In the genomic region with DNA sequence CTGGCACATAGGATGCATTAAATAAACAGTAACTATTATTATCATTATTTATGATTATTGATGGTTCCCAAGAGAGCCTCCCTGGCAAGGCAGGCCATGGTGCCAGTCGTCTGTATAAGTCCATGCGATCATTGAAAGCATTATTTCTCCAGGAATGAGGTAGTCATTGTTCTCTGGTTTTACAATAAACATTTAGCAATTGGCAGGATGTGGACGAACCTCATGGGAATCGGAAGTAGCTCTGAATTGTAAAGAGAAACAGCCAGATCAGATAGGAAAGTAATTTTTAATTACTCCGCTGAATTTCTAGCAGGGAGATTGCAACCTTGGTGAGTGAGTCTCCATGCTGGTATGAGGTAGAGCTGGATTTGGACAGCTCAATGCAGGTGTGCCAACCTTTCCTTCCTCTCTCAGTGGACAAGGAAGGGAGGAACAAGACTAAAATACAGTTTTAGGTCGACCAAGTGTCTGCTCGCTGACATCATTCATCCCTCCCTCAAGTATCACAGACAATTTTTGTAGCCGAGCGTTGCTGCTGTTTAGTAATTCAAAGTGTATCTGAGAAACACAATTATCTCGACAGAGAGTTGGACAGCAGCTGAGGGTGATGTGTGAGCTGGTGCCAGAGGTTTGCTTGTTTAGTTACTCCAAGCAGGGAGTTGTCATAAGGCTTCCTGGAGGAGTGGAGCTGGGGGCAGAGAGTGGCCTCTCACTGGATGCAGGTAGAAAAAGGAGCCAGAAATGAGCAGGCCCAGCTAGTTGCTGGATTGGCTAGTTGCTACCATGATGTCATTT, we compare ENCODE assay signal across 23 cellular contexts.
A peak's percentile ranks its signal among the peaks of the same experiment; 100 is the strongest.
DNase-seq lines count a peak whose midpoint lies in the region; ATAC-seq, FAIRE-seq and TF ChIP-seq lines count a peak whose summit lies in the region.
"Had no signal": no experiment of that assay in that cellular context is flagged by ENCODE, and none has a peak within 500 bp of the region (broad histone marks: within the 10 kb centered on the region; RNA-seq: fewer than 3 reads in every experiment).

No MANE protein-coding gene starts in this region.

- peak overlapping the region; percentile 85; the same call in 1 of the 2 replicates for H2AK5ac ChIP-seq in H1 (ENCODE audit: low read depth, low read length)

- H4K91ac ChIP-seq in H1 (replicated peaks; ENCODE audit: insufficient read length, low read length): no peak overlapping the region

- DNase-seq in A549 (ENCODE audit: low read depth in 1 of 2, low spot score in 1 of 2) (no peak), LNCaP clone FGC (ENCODE audit: low read depth) (peak; percentile 13), H1 (ENCODE audit: low read depth in 1 of 2, low spot score in 2 of 2) (no peak), left kidney (ENCODE audit: low read depth, low spot score) (peak; percentile 11), NCI-H1048 (lab: John Stamatoyannopoulos, UW) (no peak), omental fat pad (ENCODE audit: low spot score) (no peak), SKM-1 treated with dmso at 0.1 percent for 144 hours (lab: John Stamatoyannopoulos, UW; ENCODE audit: unreplicated experiment) (no peak)
- DNase-seq in activated CD4-positive, alpha-beta T cell treated with anti-CD3 and anti-CD28 coated beads for 4 hours: no peak
- DNase-seq: activated CD4-positive, alpha-beta T cell treated with anti-CD3 and anti-CD28 coated beads, Interleukin-2, amount 50 U/mL, for 1 hour; activated CD8-positive, alpha-beta memory T cell treated with anti-CD3 and anti-CD28 coated beads, Interleukin-2, amount 50 U/mL, for 48 hours; activated gamma-delta T cell; amygdala; DMS53; effector CD4-positive, alpha-beta T cell; NCI-H1930; NCI-H446 treated with DMSO at 0.1 percent for 48 hours; right cardiac atrium; SHP77 treated with DMSO at 0.1 percent for 48 hours; T-helper 1 cell had no signal

- no peak for TF ChIP-seq POLR2A in A549 (IDR thresholded peaks at IDR 0.05; ENCODE audit: low read length)
- no peak for TF ChIP-seq POLR2A in H1 (IDR thresholded peaks at IDR 0.05; ENCODE audit: control extremely low read depth in 1 of 2, low read depth in 2 of 2, low read length in 2 of 2)

- no peaks in the 10 kb centered on the region for H3K27me3 ChIP-seq in H1 (replicated peaks in 1 of 4; ENCODE audit: control insufficient read depth in 3 of 4, extremely low read depth in 1 of 4, insufficient read depth in 3 of 4, low read length in 3 of 4)
- H3K27me3 ChIP-seq: neutrophil, vagina had no signal

- FAIRE-seq in A549 (lab: Jason Lieb, UNC): no peak
- FAIRE-seq in H1 (lab: Jason Lieb, UNC): no peak
- FAIRE-seq: keratinocyte had no signal

- peaks cover 19% of the 10 kb centered on the region for H3K4me1 ChIP-seq in A549
- peaks cover 0 to 5% (median 4%) of the 10 kb centered on the region in 4 experiments; a peak in 4 of 7 replicates for H3K4me1 ChIP-seq in H1 (replicated peaks in 1 of 4; ENCODE audit: control insufficient read depth in 3 of 4, insufficient read depth in 4 of 4, low read length in 3 of 4)
- H3K4me1 ChIP-seq: vagina had no signal

- H3K9ac ChIP-seq in H1 (replicated peaks in 1 of 4; ENCODE audit: extremely low read depth in 1 of 4, low read depth in 3 of 4, low read length in 3 of 4): no peak overlapping the region

- no peaks in the 10 kb centered on the region for H4K20me1 ChIP-seq in H1 (replicated peaks in 1 of 2; ENCODE audit: control insufficient read depth in 1 of 2, insufficient read depth in 2 of 2, low read length in 2 of 2)

- 73% methylated on average over 10 of the region's 10 CpGs for WGBS in A549 (ENCODE audit: missing lambda C conversion rate)
- WGBS in H1 (ENCODE audit: extremely low coverage in 1 of 2, insufficient coverage in 1 of 2, insufficient read length in 1 of 2, insufficient replicate concordance in 2 of 2, low coverage in 1 of 2, low lambda C conversion rate in 2 of 2, missing lambda C conversion rate in 1 of 2), 2 experiments: 96% methylated on average over 10 of the region's 10 CpGs; no CpG with 5 or more reads in 1 of the 2 experiments

- H2BK12ac ChIP-seq in H1 (ENCODE audit: low read depth, low read length): peak overlapping the region; percentile 80; the same call in 1 of the 2 replicates

- TF ChIP-seq EP300 in A549 (IDR thresholded peaks at IDR 0.05) (no peak), H1 (IDR thresholded peaks at IDR 0.05; ENCODE audit: borderline replicate concordance in 1 of 2, low read depth in 2 of 2, low read length in 2 of 2) (no peak)

- H3K36me3 ChIP-seq in H1 (ENCODE audit: control insufficient read depth in 2 of 4, insufficient read depth in 4 of 4, low read length in 3 of 4): peaks cover 0 to 7% (median 2%) of the 10 kb centered on the region in 4 experiments; a peak in 2 of 8 replicates
- H3K36me3 ChIP-seq: neutrophil, vagina had no signal

- H3K27ac ChIP-seq in A549 (peak overlapping the region; percentile 53 to 63; a peak in 4 of 6 replicates), H1 (ENCODE audit: low read depth, low read length) (no peak overlapping the region)
- H3K27ac ChIP-seq: HL-60, neutrophil, vagina had no signal

- H2BK20ac ChIP-seq in H1 (ENCODE audit: low read length): 0 out of 2 replicates have a peak overlapping the region, but pooled peaks have one; percentile 61

- no peaks in the 10 kb centered on the region for H3K79me1 ChIP-seq in H1 (ENCODE audit: low read depth, low read length)

- peak; percentile 26 to 43; a peak in 1 of 6 replicates for ATAC-seq in A549
- no peak for ATAC-seq in omental fat pad (ENCODE audit: low FRiP score)

- no peak overlapping the region for H3K23ac ChIP-seq in H1 (ENCODE audit: insufficient read length)

- H2BK5ac ChIP-seq in H1 (ENCODE audit: low read depth, low read length): peak overlapping the region; percentile 66; the same call in 1 of the 2 replicates

- POLR2A ChIA-PET in A549 (lab: Yijun Ruan, JAX) (interaction anchor here (1.0 kb wide), 1 partner anchor 101 kb away, joined by 4 read pairs; no protein-coding TSS in a partner anchor), H1 (lab: Charles Lee; ENCODE audit: partially characterized antibody) (no interaction called here)

- TF ChIP-seq RAD21 in A549 (conservative IDR thresholded peaks at IDR 0.05 in 1 of 2, IDR thresholded peaks at IDR 0.05 in 1 of 2): no peak
- TF ChIP-seq RAD21 in H1 (IDR thresholded peaks at IDR 0.05 in 1 of 2, conservative IDR thresholded peaks at IDR 0.05 in 1 of 2; ENCODE audit: low read depth in 2 of 2, low read length in 2 of 2): no peak

- H4K5ac ChIP-seq in H1 (ENCODE audit: insufficient read length, low read depth, low read length): no peak overlapping the region

- H3K4me2 ChIP-seq in A549 (no peak overlapping the region), H1 (ENCODE audit: insufficient read depth in 1 of 2, low read depth in 2 of 2, low read length in 2 of 2) (no peak overlapping the region)

- H2AFZ ChIP-seq in H1 (ENCODE audit: low read length): no peak overlapping the region

- H4K8ac ChIP-seq in H1 (ENCODE audit: extremely low read depth, insufficient read depth, low read length): no peak overlapping the region

- H3K18ac ChIP-seq in H1 (ENCODE audit: extremely low read depth, low read length): no peak overlapping the region

- no peak overlapping the region for H3K4me3 ChIP-seq in A549
- no peak overlapping the region for H3K4me3 ChIP-seq in LNCaP clone FGC (ENCODE audit: low read depth, low read length)
- no peak overlapping the region for H3K4me3 ChIP-seq in H1 (ENCODE audit: extremely low read depth in 1 of 4, insufficient read depth in 2 of 4, low read depth in 3 of 4, low read length in 4 of 4)
- H3K4me3 ChIP-seq: vagina had no signal

- TF ChIP-seq CTCF in A549 (IDR thresholded peaks at IDR 0.05) (no peak), LNCaP clone FGC (IDR thresholded peaks at IDR 0.05; ENCODE audit: control insufficient read depth, extremely low read depth, insufficient read depth) (no peak), H1 (IDR thresholded peaks at IDR 0.05; ENCODE audit: control extremely low read depth in 1 of 3, insufficient read depth in 1 of 3, low read depth in 1 of 3, low read length in 3 of 3) (no peak), omental fat pad (IDR thresholded peaks at IDR 0.05) (no peak)

- no peak overlapping the region for H3K4ac ChIP-seq in H1 (replicated peaks; ENCODE audit: insufficient read length, low read depth, low read length)

- H3K23me2 ChIP-seq in H1 (ENCODE audit: low read depth, low read length): no peaks in the 10 kb centered on the region

- H3K79me2 ChIP-seq in H1 (ENCODE audit: control insufficient read depth in 1 of 2, insufficient read depth in 2 of 2, low read length in 2 of 2): no peaks in the 10 kb centered on the region

- H3K56ac ChIP-seq in H1 (replicated peaks; ENCODE audit: insufficient read length, low read depth, low read length): no peak overlapping the region

- no peak overlapping the region for H3K14ac ChIP-seq in H1 (ENCODE audit: insufficient read length)

- H2BK120ac ChIP-seq in H1 (replicated peaks; ENCODE audit: low read depth, low read length): no peak overlapping the region

- H3K9me3 ChIP-seq in A549 (no peaks in the 10 kb centered on the region), H1 (ENCODE audit: insufficient read depth in 2 of 2, low read depth in 1 of 2, low read length in 1 of 2) (peaks cover 28% of the 10 kb centered on the region in 2 experiments)
- H3K9me3 ChIP-seq: neutrophil, vagina had no signal

- peak overlapping the region; percentile 67; the same call in 1 of the 2 replicates for H2BK15ac ChIP-seq in H1 (ENCODE audit: low read length)

- CTCF ChIA-PET in A549 (lab: Yijun Ruan, JAX) (interaction anchor here (2.2 kb wide), 1 partner anchor 9 kb away, joined by 15 read pairs; no protein-coding TSS in a partner anchor), H1 (lab: Charles Lee; ENCODE audit: partially characterized antibody) (interaction anchor here (0.6 to 1.8 kb wide), 3 partner anchors 8 to 431 kb away, joined by 3 to 11 read pairs (median 3); no protein-coding TSS in a partner anchor)

TF ChIP-seq in A549, 52 proteins besides CTCF, POLR2A, EP300 and RAD21 (continues in another document):
- TF ChIP-seq NR3C1 (IDR thresholded peaks at IDR 0.05) (no peak), RCOR1 (IDR thresholded peaks at IDR 0.05; ENCODE audit: low read depth, low read length) (no peak), ESRRA (IDR thresholded peaks at IDR 0.05; ENCODE audit: borderline replicate concordance, low read length) (no peak), CHD4 (IDR thresholded peaks at IDR 0.05; ENCODE audit: borderline replicate concordance) (no peak), KDM5A (IDR thresholded peaks at IDR 0.05) (no peak), TFCP2L1 (CRISPR knock-in tag; IDR thresholded peaks at IDR 0.05) (no peak)

TF ChIP-seq in H1, 55 proteins besides CTCF, POLR2A, EP300 and RAD21:
- TF ChIP-seq BACH1 (IDR thresholded peaks at IDR 0.05; ENCODE audit: low read length) (no peak), KDM4A (IDR thresholded peaks at IDR 0.05; ENCODE audit: low read depth, low read length, severe bottlenecking) (no peak)
- TF ChIP-seq, protein P1, sequence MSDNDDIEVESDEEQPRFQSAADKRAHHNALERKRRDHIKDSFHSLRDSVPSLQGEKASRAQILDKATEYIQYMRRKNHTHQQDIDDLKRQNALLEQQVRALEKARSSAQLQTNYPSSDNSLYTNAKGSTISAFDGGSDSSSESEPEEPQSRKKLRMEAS (IDR thresholded peaks at IDR 0.05): no peak
TF ChIP-seq in H1: peak in this region for 0.

Comparison
In these comparisons a context has a peak if more than half of its experiments do, and no peak if none do; other contexts are left out.
1. DNase-seq: peak in LNCaP clone FGC (single experiment) and left kidney (single experiment); none in A549 (0 of 2), H1 (0 of 2), NCI-H1048 (single experiment), activated CD4-positive, alpha-beta T cell treated with anti-CD3 and anti-CD28 coated beads for 4 hours (0 of 2), omental fat pad (single experiment) and SKM-1 treated with dmso at 0.1 percent for 144 hours (single experiment).